Comparison of ENCODE assay signal across 8 cellular contexts in genomic region chr19:57560049-57560491, GRCh38. TPM values are rescaled to one million over a fixed set of nuclear protein-coding genes. Genes with fewer than 3 reads are reported as not detected.
DNase-seq lines count a peak whose midpoint lies in the region; ATAC-seq and TF ChIP-seq lines count a peak whose summit lies in the region.

No MANE protein-coding gene starts in this region.

- no peaks in the 10 kb centered on the region for H3K27me3 ChIP-seq in HUES64 (ENCODE audit: insufficient read depth, low read length)
- no peaks in the 10 kb centered on the region for H3K27me3 ChIP-seq in mammary epithelial cell (ENCODE audit: insufficient read depth, low read length)
- no peaks in the 10 kb centered on the region for H3K27me3 ChIP-seq in right lobe of liver

- WGBS in HUES64 = 88% methylated on average over 23 of the region's 23 CpGs
- WGBS in mammary epithelial cell (ENCODE audit: low coverage, missing lambda C conversion rate) = 46% methylated on average over 22 of the region's 23 CpGs
- WGBS in right lobe of liver (ENCODE audit: insufficient coverage, low coverage, low lambda C conversion rate, missing lambda C conversion rate) = 22% methylated on average over 16 of the region's 23 CpGs

- H3K9ac ChIP-seq in HUES64 (ENCODE audit: low read depth, low read length) (no peak overlapping the region), mammary epithelial cell (ENCODE audit: insufficient read depth, low read length) (no peak overlapping the region)

- BruUV-seq in mammary epithelial cell (replicated peaks; lab: Mats Ljungman, UMichigan) = TSS peak; percentile 29

- peak overlapping the region; percentile 87 for H3K27ac Mint-ChIP-seq in type B pancreatic cell

- in situ Hi-C loops in mammary epithelial cell (cut with MboI; ENCODE audit: low sequenced_read_pairs in 2 of 2) = no loop called here

- intact Hi-C loops in mammary epithelial cell (cut with micrococcal nuclease) (no loop called here), right lobe of liver (cut with DNase I) (no loop called here)

- H3K36me3 ChIP-seq in HUES64 (ENCODE audit: insufficient read depth, low read length) = peaks cover 14% of the 10 kb centered on the region
- no peaks in the 10 kb centered on the region for H3K36me3 ChIP-seq in mammary epithelial cell (ENCODE audit: insufficient read depth, low read length)
- H3K36me3 ChIP-seq in right lobe of liver = peaks cover 0 to 7% (median 4%) of the 10 kb centered on the region in 4 donors

- H3K4me3 ChIP-seq in HUES64 (ENCODE audit: low read length) = peak overlapping the region; percentile 99
- peak overlapping the region; percentile 82 to 97 (median 96) for H3K4me3 ChIP-seq in mammary epithelial cell (replicated peaks in 1 of 3; ENCODE audit: insufficient read depth in 1 of 3, low read depth in 2 of 3, low read length in 3 of 3)
- peak overlapping the region; percentile 82 to 97 (median 85) for H3K4me3 ChIP-seq in right lobe of liver

- no peak overlapping the region for H3K27ac ChIP-seq in HUES64 (ENCODE audit: low read depth, low read length)
- peak overlapping the region; percentile 3 for H3K27ac ChIP-seq in mammary epithelial cell (ENCODE audit: insufficient read depth, low read depth, low read length)
- no peak overlapping the region for H3K27ac ChIP-seq in right lobe of liver

- TF ChIP-seq CTCF in mammary epithelial cell (conservative IDR thresholded peaks at IDR 0.05 in 1 of 2, IDR thresholded peaks at IDR 0.05 in 1 of 2; ENCODE audit: extremely low read depth in 1 of 2, insufficient read depth in 1 of 2, low read depth in 1 of 2, low read length in 2 of 2) (no peak), right lobe of liver (IDR thresholded peaks at IDR 0.05) (no peak), type B pancreatic cell (conservative IDR thresholded peaks at IDR 0.05) (no peak)

- H3K4me2 ChIP-seq in mammary epithelial cell (ENCODE audit: insufficient read depth, low read depth, low read length) = peak overlapping the region; percentile 86

- TF ChIP-seq POLR2A in right lobe of liver (IDR thresholded peaks at IDR 0.05) = no peak

- H3K4me1 ChIP-seq in HUES64 (ENCODE audit: insufficient read depth, low read length) (no peaks in the 10 kb centered on the region), mammary epithelial cell (ENCODE audit: insufficient read depth, low read length) (peaks cover 13% of the 10 kb centered on the region), right lobe of liver (peaks cover 0 to 5% (median 0%) of the 10 kb centered on the region in 4 donors)

- peaks cover 33% of the 10 kb centered on the region for H3K9me3 Mint-ChIP-seq in type B pancreatic cell

- peak overlapping the region; percentile 99 for H3K4me3 Mint-ChIP-seq in type B pancreatic cell

- H2AFZ ChIP-seq in mammary epithelial cell (ENCODE audit: low read depth, low read length) = peak overlapping the region; percentile 95

- H3K9me3 ChIP-seq in HUES64 (ENCODE audit: insufficient read depth, low read depth, low read length) (peaks cover 52% of the 10 kb centered on the region), mammary epithelial cell (replicated peaks; ENCODE audit: insufficient read depth, low read length) (peaks cover 22% of the 10 kb centered on the region), right lobe of liver (peaks cover 0 to 8% (median 0%) of the 10 kb centered on the region in 4 donors)

- dilution Hi-C loops in mammary epithelial cell (cut with HindIII; ENCODE audit: low sequenced_read_pairs) = no loop called here

- peak; percentile 67 for DNase-seq in GM04503 (ENCODE audit: low read depth)
- DNase-seq in mammary epithelial cell = peak; percentile 66
- peak in 1 of 3 donors; percentile 55 for DNase-seq in right lobe of liver
- DNase-seq in type B pancreatic cell (ENCODE audit: extremely low spot score, unreplicated experiment) = no peak
- no peak for DNase-seq in stimulated activated naive CD4-positive, alpha-beta T cell (lab: John Stamatoyannopoulos, UW)
- no peak for DNase-seq in NCI-H1417 (lab: John Stamatoyannopoulos, UW)
- DNase-seq in NCI-H2227 (lab: John Stamatoyannopoulos, UW; ENCODE audit: unreplicated experiment) = no peak

- ATAC-seq in right lobe of liver = peak in 2 of 4 donors; percentile 5 to 13

- peaks cover 32% of the 10 kb centered on the region for H3K36me3 Mint-ChIP-seq in type B pancreatic cell

- H3K79me2 ChIP-seq in mammary epithelial cell (ENCODE audit: insufficient read depth, low read length) = peaks cover 32% of the 10 kb centered on the region

- CTCF ChIA-PET in mammary epithelial cell (lab: Charles Lee; ENCODE audit: low non-redundant PET) = no interaction called here

- H3K27me3 Mint-ChIP-seq in type B pancreatic cell = no peaks in the 10 kb centered on the region

- peaks cover 21% of the 10 kb centered on the region for H3K4me1 Mint-ChIP-seq in type B pancreatic cell (ENCODE audit: unreplicated experiment)

- no peaks in the 10 kb centered on the region for H4K20me1 ChIP-seq in mammary epithelial cell (ENCODE audit: insufficient read depth, low read length)

RNA-seq across cellular contexts. Expression of gene ZNF550, which starts 0.4 kb away (rescaled TPM):
- polyA plus RNA-seq in HUES64 (2013, experiment 1 of 2) = 4.7 TPM
- 5.4 TPM for polyA plus RNA-seq in HUES64 (2013, experiment 2 of 2)
- total RNA-seq in mammary epithelial cell = 1 to 10 TPM; 6.8 to 9.1 TPM
- polyA plus RNA-seq in mammary epithelial cell = 4.6 TPM
- polyA minus RNA-seq in mammary epithelial cell = 6.6 TPM
- total RNA-seq in right lobe of liver = 1 to 10 TPM in 5 of 6 experiments, under 1 TPM in 1; 0.92 to 6.9 (median 2.5) TPM
- total RNA-seq in type B pancreatic cell (ENCODE audit: low replicate concordance) = 15.9 and 18.7 TPM in 2 replicates

RNA-seq across cellular contexts. Expression of gene ZNF416, which starts 18.6 kb away (rescaled TPM):
- 6.6 TPM for polyA plus RNA-seq in HUES64 (2013, experiment 1 of 2)
- 6.8 TPM for polyA plus RNA-seq in HUES64 (2013, experiment 2 of 2)
- total RNA-seq in mammary epithelial cell (1 to 10 TPM; 5.3 to 6.3 TPM), right lobe of liver (1 to 10 TPM in 4 of 6 experiments, under 1 TPM in 2; 0.43 to 1.8 (median 1.2) TPM), type B pancreatic cell (ENCODE audit: low replicate concordance) (9.1 and 10.3 TPM in 2 replicates)
- polyA plus RNA-seq in mammary epithelial cell = 3.2 TPM
- 17.8 TPM for polyA minus RNA-seq in mammary epithelial cell

RNA-seq across cellular contexts. Expression of gene ZIK1, which starts 23.9 kb away (rescaled TPM):
- 22.9 TPM for polyA plus RNA-seq in HUES64 (2013, experiment 1 of 2)
- polyA plus RNA-seq in HUES64 (2013, experiment 2 of 2) = 21.2 TPM
- 1 to 10 TPM in 1 of 2 donors, under 1 TPM in 1; 0.66 to 9.2 TPM for total RNA-seq in mammary epithelial cell
- 2.3 TPM for polyA plus RNA-seq in mammary epithelial cell
- polyA minus RNA-seq in mammary epithelial cell = 13.7 TPM
- total RNA-seq in right lobe of liver = 1 to 10 TPM in 1 of 6 experiments, under 1 TPM in 5; 0.31 to 4.2 (median 0.39) TPM
- 11.5 and 17.6 TPM in 2 replicates for total RNA-seq in type B pancreatic cell (ENCODE audit: low replicate concordance)

RNA-seq across cellular contexts. Expression of gene ZNF549, which starts 32.9 kb away (rescaled TPM):
- 5.9 TPM for polyA plus RNA-seq in HUES64 (2013, experiment 1 of 2)
- polyA plus RNA-seq in HUES64 (2013, experiment 2 of 2) = 7.2 TPM
- 1 to 10 TPM; 6.1 to 7.0 TPM for total RNA-seq in mammary epithelial cell
- polyA plus RNA-seq in mammary epithelial cell = 1.6 TPM
- 6.2 TPM for polyA minus RNA-seq in mammary epithelial cell
- 1 to 10 TPM in 2 of 6 experiments, under 1 TPM in 4; 0.61 to 1.8 (median 0.90) TPM for total RNA-seq in right lobe of liver
- 8.5 and 9.2 TPM in 2 replicates for total RNA-seq in type B pancreatic cell (ENCODE audit: low replicate concordance)

RNA-seq across cellular contexts. Expression of gene ZNF530, which starts 39.6 kb away (rescaled TPM):
- polyA plus RNA-seq in HUES64 (2013, experiment 1 of 2) = 6.9 TPM
- 5.2 TPM for polyA plus RNA-seq in HUES64 (2013, experiment 2 of 2)
- total RNA-seq in mammary epithelial cell (1 to 10 TPM; 4.3 to 5.6 TPM), right lobe of liver (1 to 10 TPM in 1 of 6 experiments, under 1 TPM in 5; 0.25 to 1.2 (median 0.49) TPM), type B pancreatic cell (ENCODE audit: low replicate concordance) (4.8 and 4.9 TPM in 2 replicates)
- polyA plus RNA-seq in mammary epithelial cell = 4.6 TPM
- 13.5 TPM for polyA minus RNA-seq in mammary epithelial cell

Comparison
In these comparisons a context has a peak if more than half of its experiments do, and no peak if none do; other contexts are left out.
1. DNase-seq: peak in GM04503 (single experiment) and mammary epithelial cell (single experiment); none in type B pancreatic cell (single experiment), stimulated activated naive CD4-positive, alpha-beta T cell (0 of 6), NCI-H1417 (0 of 3) and NCI-H2227 (single experiment).
2. Peak in every context shown above with its lines, with median percentiles within 50 percentile points of each other: H3K4me3 ChIP-seq.